15 cellular contexts compared by ENCODE assay signal in genomic region chrX:154157207-154157606, GRCh38. TPM values are rescaled to one million over a fixed set of nuclear protein-coding genes. Genes with fewer than 3 reads are reported as not detected.
DNase-seq lines count a peak whose midpoint lies in the region; ATAC-seq, FAIRE-seq and TF ChIP-seq lines count a peak whose summit lies in the region.
"Not testable (repeated sequence)": the region's sequence is repeated elsewhere in the genome, so short reads cannot be mapped to it uniquely, and the experiment has no call there.
"Had no signal": no experiment of that assay in that cellular context is flagged by ENCODE, and none has a peak within 500 bp of the region (broad histone marks: within the 10 kb centered on the region; RNA-seq: fewer than 3 reads in every experiment).

No MANE protein-coding gene starts in this region.

- not testable (repeated sequence) for H3K36me3 ChIP-seq in heart right ventricle, right lobe of liver, pancreas

- no CpG with 5 or more reads among the region's 2 CpGs for WGBS in heart right ventricle, 2 donors
- no CpG with 5 or more reads among the region's 2 CpGs for WGBS in right cardiac atrium
- no CpG with 5 or more reads among the region's 2 CpGs for WGBS in right lobe of liver (ENCODE audit: insufficient coverage, low coverage, low lambda C conversion rate, missing lambda C conversion rate)
- no CpG with 5 or more reads among the region's 2 CpGs for WGBS in pancreas, 2 donors

- not testable (repeated sequence) for TF ChIP-seq CTCF in heart right ventricle (IDR thresholded peaks at IDR 0.05); right lobe of liver (IDR thresholded peaks at IDR 0.05); pancreas (IDR thresholded peaks at IDR 0.05)

- not testable (repeated sequence) for H3K4me1 ChIP-seq in heart right ventricle; right cardiac atrium (ENCODE audit: control insufficient read depth, insufficient read depth, low read length); right lobe of liver; pancreas

- H3K27me3 ChIP-seq in heart right ventricle; right cardiac atrium (ENCODE audit: control insufficient read depth, insufficient read depth); right lobe of liver; pancreas: not testable (repeated sequence)

- peak; percentile 95 for FAIRE-seq in pancreas (lab: Jason Lieb, UNC)

- H3K27ac ChIP-seq in heart right ventricle; right cardiac atrium (ENCODE audit: low read length); right lobe of liver; pancreas: not testable (repeated sequence)

- intact Hi-C loops in Right ventricle myocardium superior (cut with DNase I); heart right ventricle (cut with DNase I); right cardiac atrium (cut with DNase I); right lobe of liver (cut with DNase I); pancreas (cut with DNase I); sciatic nerve (cut with DNase I): not testable (repeated sequence)

- not testable (repeated sequence) for TF ChIP-seq POLR2A in right lobe of liver (IDR thresholded peaks at IDR 0.05)

- not testable (repeated sequence) for H3K9me3 ChIP-seq in heart right ventricle; right cardiac atrium (ENCODE audit: control insufficient read depth, low read length); right lobe of liver; pancreas

- H3K4me3 ChIP-seq in heart right ventricle; right cardiac atrium (ENCODE audit: low read length); right lobe of liver; pancreas: not testable (repeated sequence)

- ATAC-seq in Right ventricle myocardium superior (ENCODE audit: poor library complexity) (peak; percentile 39), heart right ventricle (peak; percentile 75 to 92 (median 87)), right cardiac atrium (peak; percentile 82 to 93), right lobe of liver (peak in 3 of 4 donors; percentile 58 to 71 (median 70)), pancreas (peak in 1 of 4 donors; percentile 27), sciatic nerve (peak; percentile 90)

- not testable (repeated sequence) for DNase-seq in Right ventricle myocardium superior; heart right ventricle; right cardiac atrium; right lobe of liver; pancreas; sciatic nerve (ENCODE audit: low spot score)

RNA-seq across cellular contexts. Expression of gene OPN1LW, which starts 13.2 kb away (rescaled TPM):
- total RNA-seq in Right ventricle myocardium superior, result not detected
- not detected for total RNA-seq in heart right ventricle
- not detected for polyA plus RNA-seq in heart right ventricle
- not detected for total RNA-seq in right cardiac atrium
- not detected for polyA plus RNA-seq in right cardiac atrium
- total RNA-seq in right lobe of liver, result not detected
- total RNA-seq in pancreas, result not detected
- not detected for polyA plus RNA-seq in pancreas
- not detected for total RNA-seq in sciatic nerve
- total RNA-seq: A673; CD4-positive, alpha-beta memory T cell; CD4-positive, CD25-positive, alpha-beta regulatory T cell; CD8-positive, alpha-beta memory T cell; Daoy; G401; GM12878 had no signal
- polyA plus RNA-seq: AG04450; CD14-positive monocyte; CD4-positive, alpha-beta memory T cell; CD4-positive, CD25-positive, alpha-beta regulatory T cell; CD8-positive, alpha-beta memory T cell; GM12878 had no signal

RNA-seq across cellular contexts. Expression of gene OPN1MW, which starts 25.2 kb away (rescaled TPM):
- total RNA-seq in Right ventricle myocardium superior (not detected), heart right ventricle (not detected), right cardiac atrium (not detected), right lobe of liver (not detected), pancreas (not detected), sciatic nerve (not detected)
- polyA plus RNA-seq in heart right ventricle (not detected), right cardiac atrium (not detected), pancreas (not detected)
- total RNA-seq: A673; CD4-positive, alpha-beta memory T cell; CD4-positive, CD25-positive, alpha-beta regulatory T cell; CD8-positive, alpha-beta memory T cell; Daoy; G401; GM12878 had no signal
- polyA plus RNA-seq: AG04450; CD14-positive monocyte; CD4-positive, alpha-beta memory T cell; CD4-positive, CD25-positive, alpha-beta regulatory T cell; CD8-positive, alpha-beta memory T cell; GM12878 had no signal

RNA-seq across cellular contexts. Expression of gene MECP2, which starts 59.7 kb away (rescaled TPM):
- total RNA-seq in Right ventricle myocardium superior (30.5 TPM), heart right ventricle (10 to 100 TPM; 33.5 to 39.3 (median 37.6) TPM), right cardiac atrium (10 to 100 TPM; 41.2 to 50.2 (median 45.2) TPM), right lobe of liver (10 to 100 TPM; 14.1 to 18.4 (median 16.0) TPM), pancreas (10 to 100 TPM; 21.3 to 30.8 (median 23.6) TPM), sciatic nerve (85.6 TPM)
- polyA plus RNA-seq in heart right ventricle (10 to 100 TPM; 14.0 to 18.5 TPM), right cardiac atrium (34.9 TPM), pancreas (10 to 100 TPM; 17.7 to 19.5 TPM)
